ENCODE assay signal across 8 cellular contexts in the genomic region with DNA sequence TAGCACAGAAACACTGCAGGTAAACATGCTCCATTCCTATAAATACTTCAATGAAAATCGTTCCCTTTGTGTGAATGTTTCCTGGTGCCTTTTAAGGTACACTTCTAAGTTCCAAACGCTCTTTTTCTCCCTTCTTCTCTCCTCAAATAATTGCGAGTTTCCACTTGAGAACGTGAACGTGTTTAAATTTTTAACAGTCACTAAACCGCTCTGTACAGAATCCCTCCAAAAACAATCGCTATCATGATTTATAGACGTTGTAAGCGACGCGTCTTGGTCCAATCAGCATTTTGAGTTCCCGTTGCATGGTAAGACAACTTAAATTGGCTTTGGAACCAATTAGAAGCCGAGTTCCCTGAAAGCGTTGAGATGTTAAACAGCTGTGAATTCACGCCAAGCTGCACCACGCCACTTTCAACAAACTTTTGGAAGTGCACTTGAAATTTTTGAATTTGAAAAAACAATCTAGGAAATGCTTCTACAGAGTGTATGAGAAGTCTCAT. TPM values are rescaled to one million over a fixed set of nuclear protein-coding genes. Genes with fewer than 3 reads are reported as not detected.
DNase-seq lines count a peak whose midpoint lies in the region; ATAC-seq, FAIRE-seq and TF ChIP-seq lines count a peak whose summit lies in the region.

No MANE protein-coding gene starts in this region.

- H3K9ac ChIP-seq in keratinocyte (ENCODE audit: control insufficient read depth, extremely low read depth, insufficient read depth, low read length) = peak overlapping the region; percentile 59

- dilution Hi-C loops in keratinocyte (cut with MboI; ENCODE audit: extremely low pct_ligation_motif_present, low sequenced_read_pairs) = no loop called here

- peak overlapping the region in 3 of 4 donors; percentile 83 to 93 (median 92) for H3K27ac ChIP-seq in Peyer's patch
- peak overlapping the region; percentile 27 for H3K27ac ChIP-seq in keratinocyte (ENCODE audit: control insufficient read depth, insufficient read depth, low read length)

- in situ Hi-C loops in KBM-7 (cut with MboI; ENCODE audit: low pct_unique_long_range_greater_than_20kb, low sequenced_read_pairs) = no loop called here

- peaks cover 0 to 8% (median 0%) of the 10 kb centered on the region in 4 donors for H3K4me1 ChIP-seq in Peyer's patch
- peaks cover 4% of the 10 kb centered on the region for H3K4me1 ChIP-seq in keratinocyte (ENCODE audit: control insufficient read depth, extremely low read depth, insufficient read depth, low read length)

- H2AFZ ChIP-seq in keratinocyte (ENCODE audit: control insufficient read depth, low read length) = peak overlapping the region; percentile 96

- H3K27ac Mint-ChIP-seq in MCF 10A (ENCODE audit: low read depth, unreplicated experiment) = peak overlapping the region; percentile 82
- H3K27ac Mint-ChIP-seq in stimulated activated naive B cell treated with anti-CD40 and anti-IgM and Interleukin-4, amounts not matched to agents 10 μg/mL and 1 μg/mL and 100 μg/mL, for 72 hours = peak overlapping the region; percentile 100

- H3K27me3 ChIP-seq in Peyer's patch (no peaks in the 10 kb centered on the region), keratinocyte (ENCODE audit: control insufficient read depth, extremely low read depth, insufficient read depth, low read length) (no peaks in the 10 kb centered on the region)

- peak; percentile 67 for FAIRE-seq in keratinocyte (lab: Jason Lieb, UNC)

- no peak for TF ChIP-seq CTCF in Peyer's patch (IDR thresholded peaks at IDR 0.05)
- TF ChIP-seq CTCF in MCF 10A (IDR thresholded peaks at IDR 0.05; ENCODE audit: unreplicated experiment) = no peak
- no peak for TF ChIP-seq CTCF in keratinocyte (optimal IDR thresholded peaks at IDR 0.05 in 1 of 3, IDR thresholded peaks at IDR 0.05 in 1 of 3, conservative IDR thresholded peaks at IDR 0.05 in 1 of 3; ENCODE audit: extremely low read depth in 1 of 3, insufficient read depth in 2 of 3, low read length in 3 of 3)

- peaks cover 17% of the 10 kb centered on the region for H3K36me3 Mint-ChIP-seq in MCF 10A (ENCODE audit: insufficient read depth, unreplicated experiment)
- peaks cover 2 to 5% of the 10 kb centered on the region in 2 donors for H3K36me3 Mint-ChIP-seq in stimulated activated naive B cell treated with anti-CD40 and anti-IgM and Interleukin-4, amounts not matched to agents 10 μg/mL and 1 μg/mL and 100 μg/mL, for 72 hours

- H4K20me1 ChIP-seq in keratinocyte (ENCODE audit: control insufficient read depth, extremely low read depth, insufficient read depth, low read length) = no peaks in the 10 kb centered on the region

- H3K36me3 ChIP-seq in Peyer's patch (no peaks in the 10 kb centered on the region), keratinocyte (ENCODE audit: control insufficient read depth in 2 of 2, extremely low read depth in 1 of 2, insufficient read depth in 2 of 2, low read length in 2 of 2) (no peaks in the 10 kb centered on the region)

- no peaks in the 10 kb centered on the region for H3K4me1 Mint-ChIP-seq in MCF 10A (ENCODE audit: insufficient read depth, unreplicated experiment)
- H3K4me1 Mint-ChIP-seq in stimulated activated naive B cell treated with anti-CD40 and anti-IgM and Interleukin-4, amounts not matched to agents 10 μg/mL and 1 μg/mL and 100 μg/mL, for 72 hours = peaks cover 5 to 11% of the 10 kb centered on the region in 2 donors

- TF ChIP-seq POLR2A in Peyer's patch (IDR thresholded peaks at IDR 0.05) = no peak

- ATAC-seq in stimulated activated naive B cell treated with anti-CD40 and anti-IgM and Interleukin-4, amounts not matched to agents 10 μg/mL and 1 μg/mL and 100 μg/mL, for 72 hours (replicated peaks) = peak; percentile 22 to 26
- ATAC-seq in GM19324 (IDR thresholded peaks at IDR 0.05; ENCODE audit: low FRiP score, unreplicated experiment) (no peak), esophagus mucosa (no peak)

- CTCF ChIA-PET in MCF 10A (lab: Yijun Ruan, JAX) = interaction anchor here (1.3 to 1.9 kb wide), 2 partner anchors 233 to 236 kb away, joined by 4 to 6 read pairs; no protein-coding TSS in a partner anchor

- H3K27me3 Mint-ChIP-seq in MCF 10A (ENCODE audit: insufficient read depth, unreplicated experiment) = no peaks in the 10 kb centered on the region
- peaks cover 7 to 13% of the 10 kb centered on the region in 2 donors for H3K27me3 Mint-ChIP-seq in stimulated activated naive B cell treated with anti-CD40 and anti-IgM and Interleukin-4, amounts not matched to agents 10 μg/mL and 1 μg/mL and 100 μg/mL, for 72 hours

- no TSS peak for BruUV-seq in MCF 10A (replicated peaks; lab: Mats Ljungman, UMichigan)

- peak overlapping the region; percentile 87 for H3K4me3 Mint-ChIP-seq in MCF 10A (ENCODE audit: unreplicated experiment)
- H3K4me3 Mint-ChIP-seq in stimulated activated naive B cell treated with anti-CD40 and anti-IgM and Interleukin-4, amounts not matched to agents 10 μg/mL and 1 μg/mL and 100 μg/mL, for 72 hours = peak overlapping the region; percentile 88 to 91

- POLR2A ChIA-PET in MCF 10A (lab: Yijun Ruan, JAX) = interaction anchor here (0.6 to 6.7 kb wide), 16 partner anchors 12 to 851 kb away, joined by 3 to 239 read pairs (median 7); partner anchors contain the start of genes BMI1, COMMD3 and DNAJC1

- H3K4me3 ChIP-seq in Peyer's patch (peak overlapping the region; percentile 54 to 94 (median 78)), keratinocyte (ENCODE audit: control insufficient read depth in 2 of 3, extremely low read depth in 1 of 3, insufficient read depth in 2 of 3, low read depth in 1 of 3, low read length in 3 of 3) (peak overlapping the region; percentile 49 to 91 (median 86))

- no peaks in the 10 kb centered on the region for H3K9me1 ChIP-seq in keratinocyte (ENCODE audit: control insufficient read depth, extremely low read depth, insufficient read depth, low read length)

- H3K79me2 ChIP-seq in keratinocyte (ENCODE audit: control insufficient read depth, insufficient read depth, low read length) = no peaks in the 10 kb centered on the region

- peak overlapping the region; percentile 87 for H3K4me2 ChIP-seq in keratinocyte (ENCODE audit: control insufficient read depth, extremely low read depth, insufficient read depth, low read depth, low read length)

- intact Hi-C loops in MCF 10A (cut with micrococcal nuclease) = no loop called here

- no peaks in the 10 kb centered on the region for H3K9me3 Mint-ChIP-seq in MCF 10A (ENCODE audit: unreplicated experiment)
- no peaks in the 10 kb centered on the region for H3K9me3 Mint-ChIP-seq in stimulated activated naive B cell treated with anti-CD40 and anti-IgM and Interleukin-4, amounts not matched to agents 10 μg/mL and 1 μg/mL and 100 μg/mL, for 72 hours

- H3K9me3 ChIP-seq in Peyer's patch (no peaks in the 10 kb centered on the region), keratinocyte (ENCODE audit: control insufficient read depth, low read depth, low read length) (no peaks in the 10 kb centered on the region)

- DNase-seq in EL = peak; percentile 35
- peak; percentile 61 for DNase-seq in KBM-7
- peak in 2 of 3 donors; percentile 52 to 56 for DNase-seq in Peyer's patch
- DNase-seq in MCF 10A (ENCODE audit: unreplicated experiment) = peak; percentile 75
- no peak for DNase-seq in keratinocyte (ENCODE audit: low read depth, low spot score)
- peak; percentile 11 for DNase-seq in stimulated activated naive B cell treated with anti-CD40 and anti-IgM and Interleukin-4, amounts not matched to agents 10 μg/mL and 1 μg/mL and 100 μg/mL, for 72 hours

RNA-seq across cellular contexts. Expression of gene EBLN1, which starts 12.6 kb away (rescaled TPM):
- total RNA-seq in Peyer's patch (not detected), MCF 10A (2022) (not detected in 2 replicates), esophagus mucosa (not detected)
- not detected in 3 replicates for polyA plus RNA-seq in keratinocyte
- not detected for polyA plus RNA-seq in keratinocyte (2011; ENCODE audit: low read depth)
- not detected in 2 replicates for polyA plus RNA-seq in keratinocyte (2011; cell fraction: cytosol; rRNA removed)
- not detected in 2 replicates for polyA plus RNA-seq in keratinocyte (2011; cell fraction: nucleus; rRNA removed)
- not detected in 2 replicates for polyA plus RNA-seq in keratinocyte (2012; ENCODE audit: low replicate concordance)
- not detected in 3 replicates for polyA minus RNA-seq in keratinocyte
- not detected for polyA minus RNA-seq in keratinocyte (2011; cell fraction: cytosol; rRNA and poly(A)+ RNA removed)
- polyA minus RNA-seq in keratinocyte (2011; cell fraction: nucleus; rRNA and poly(A)+ RNA removed) = not detected in 2 replicates

Comparison
In these comparisons a context has a peak if more than half of its experiments do, and no peak if none do; other contexts are left out.
1. ATAC-seq: peak in stimulated activated naive B cell treated with anti-CD40 and anti-IgM and Interleukin-4, amounts not matched to agents 10 μg/mL and 1 μg/mL and 100 μg/mL, for 72 hours (2 of 2); none in GM19324 (single experiment) and esophagus mucosa (single experiment).